In genomic region chr1:12339410-12339809, GRCh38 we compare ENCODE assay signal across 10 cellular contexts.
A peak's percentile ranks its signal among the peaks of the same experiment; 100 is the strongest.
DNase-seq lines count a peak whose midpoint lies in the region; ATAC-seq and TF ChIP-seq lines count a peak whose summit lies in the region.
"Had no signal": no experiment of that assay in that cellular context is flagged by ENCODE, and none has a peak within 500 bp of the region (broad histone marks: within the 10 kb centered on the region; RNA-seq: fewer than 3 reads in every experiment).

No MANE protein-coding gene starts in this region.

- TF ChIP-seq RAD21 in liver (IDR thresholded peaks at IDR 0.05): peak; percentile 50 to 71

- no peaks in the 10 kb centered on the region for H3K36me3 ChIP-seq in colonic mucosa
- peaks cover 9 to 32% (median 20%) of the 10 kb centered on the region in 4 donors for H3K36me3 ChIP-seq in liver (ENCODE audit: control insufficient read depth in 4 of 4, insufficient read depth in 3 of 4, low read depth in 1 of 4, low read length in 3 of 4)
- peaks cover 0 to 32% of the 10 kb centered on the region in 2 donors for H3K36me3 ChIP-seq in vagina
- H3K36me3 ChIP-seq: ovary had no signal

- intact Hi-C loops in colonic mucosa (cut with DNase I) (no loop called here), vagina (cut with DNase I) (no loop called here)

- TF ChIP-seq CTCF in colonic mucosa (IDR thresholded peaks at IDR 0.05): no peak
- peak; percentile 22 for TF ChIP-seq CTCF in liver (IDR thresholded peaks at IDR 0.05; ENCODE audit: low read depth, low read length, missing input control)
- TF ChIP-seq CTCF in vagina (IDR thresholded peaks at IDR 0.05): no peak

- TF ChIP-seq POLR2A in vagina (IDR thresholded peaks at IDR 0.05): no peak

- H3K9ac ChIP-seq in colonic mucosa (ENCODE audit: low read depth in 2 of 2, low read length in 2 of 2) (no peak overlapping the region), liver (ENCODE audit: low read depth in 1 of 2, low read length in 2 of 2) (no peak overlapping the region)

- H3K4me1 ChIP-seq in colonic mucosa (peaks cover 7% of the 10 kb centered on the region), liver (ENCODE audit: control insufficient read depth in 4 of 4, insufficient read depth in 4 of 4, low read length in 3 of 4) (peaks cover 0 to 8% (median 4%) of the 10 kb centered on the region in 4 donors), vagina (peaks cover 59% of the 10 kb centered on the region)
- H3K4me1 ChIP-seq: SJSA1 had no signal

- ATAC-seq in HG02759 (IDR thresholded peaks at IDR 0.05; ENCODE audit: unreplicated experiment): no peak

- no peaks in the 10 kb centered on the region for H3K27me3 ChIP-seq in colonic mucosa
- H3K27me3 ChIP-seq in liver (ENCODE audit: control insufficient read depth in 4 of 4, insufficient read depth in 4 of 4, low read length in 3 of 4): no peaks in the 10 kb centered on the region
- no peaks in the 10 kb centered on the region for H3K27me3 ChIP-seq in vagina
- H3K27me3 ChIP-seq: ovary, SJSA1 had no signal

- no peak overlapping the region for H3K4me3 ChIP-seq in colonic mucosa
- no peak overlapping the region for H3K4me3 ChIP-seq in liver (ENCODE audit: low read depth in 1 of 3, low read length in 3 of 3)
- no peak overlapping the region for H3K4me3 ChIP-seq in vagina
- H3K4me3 ChIP-seq: ovary, SJSA1 had no signal

- DNase-seq in NCI-H748 (lab: John Stamatoyannopoulos, UW; ENCODE audit: unreplicated experiment) (peak; percentile 62), NCI-H748 treated with DMSO at 0.1 percent for 48 hours (lab: John Stamatoyannopoulos, UW) (no peak), colonic mucosa (no peak), vagina (ENCODE audit: extremely low spot score in 2 of 2) (no peak), NCI-H1694 (lab: John Stamatoyannopoulos, UW) (no peak)
- no peak for DNase-seq in stimulated activated CD4-positive, alpha-beta T cell treated with anti-CD3 and anti-CD28 coated beads, Interleukin-1b, Interleukin-23, amount 100 ng/mL, for 48 hours
- DNase-seq: ovary had no signal

- WGBS in liver: 52% methylated on average over 3 of the region's 3 CpGs

- no peaks in the 10 kb centered on the region for H3K9me3 ChIP-seq in colonic mucosa
- H3K9me3 ChIP-seq in liver (ENCODE audit: control insufficient read depth in 4 of 4, low read length in 3 of 4): no peaks in the 10 kb centered on the region
- no peaks in the 10 kb centered on the region for H3K9me3 ChIP-seq in vagina
- H3K9me3 ChIP-seq: ovary, SJSA1 had no signal

- H3K27ac ChIP-seq in colonic mucosa: peak overlapping the region; percentile 28
- no peak overlapping the region for H3K27ac ChIP-seq in liver (ENCODE audit: low read depth in 1 of 2, low read length in 2 of 2)
- H3K27ac ChIP-seq in vagina: peak overlapping the region; percentile 53
- H3K27ac ChIP-seq: ovary, SJSA1 had no signal

TF ChIP-seq in liver, 16 proteins besides CTCF, POLR2A, EP300 and RAD21:
- TF ChIP-seq EGR1 (IDR thresholded peaks at IDR 0.05; ENCODE audit: low read depth in 2 of 2): no peak
- no peak for TF ChIP-seq FOXA2 (IDR thresholded peaks at IDR 0.05)
- TF ChIP-seq HNF4A (conservative IDR thresholded peaks at IDR 0.05): peak; percentile 51 to 65
- peak in 1 of 2 donors; percentile 31 for TF ChIP-seq RXRA (IDR thresholded peaks at IDR 0.05)
TF ChIP-seq in liver: peak in this region for 2.

Comparison
In these comparisons a context has a peak if more than half of its experiments do, and no peak if none do; other contexts are left out.
1. H3K27ac ChIP-seq: peak in colonic mucosa (single experiment) and vagina (single experiment); none in liver (0 of 2).